In the genomic region with DNA sequence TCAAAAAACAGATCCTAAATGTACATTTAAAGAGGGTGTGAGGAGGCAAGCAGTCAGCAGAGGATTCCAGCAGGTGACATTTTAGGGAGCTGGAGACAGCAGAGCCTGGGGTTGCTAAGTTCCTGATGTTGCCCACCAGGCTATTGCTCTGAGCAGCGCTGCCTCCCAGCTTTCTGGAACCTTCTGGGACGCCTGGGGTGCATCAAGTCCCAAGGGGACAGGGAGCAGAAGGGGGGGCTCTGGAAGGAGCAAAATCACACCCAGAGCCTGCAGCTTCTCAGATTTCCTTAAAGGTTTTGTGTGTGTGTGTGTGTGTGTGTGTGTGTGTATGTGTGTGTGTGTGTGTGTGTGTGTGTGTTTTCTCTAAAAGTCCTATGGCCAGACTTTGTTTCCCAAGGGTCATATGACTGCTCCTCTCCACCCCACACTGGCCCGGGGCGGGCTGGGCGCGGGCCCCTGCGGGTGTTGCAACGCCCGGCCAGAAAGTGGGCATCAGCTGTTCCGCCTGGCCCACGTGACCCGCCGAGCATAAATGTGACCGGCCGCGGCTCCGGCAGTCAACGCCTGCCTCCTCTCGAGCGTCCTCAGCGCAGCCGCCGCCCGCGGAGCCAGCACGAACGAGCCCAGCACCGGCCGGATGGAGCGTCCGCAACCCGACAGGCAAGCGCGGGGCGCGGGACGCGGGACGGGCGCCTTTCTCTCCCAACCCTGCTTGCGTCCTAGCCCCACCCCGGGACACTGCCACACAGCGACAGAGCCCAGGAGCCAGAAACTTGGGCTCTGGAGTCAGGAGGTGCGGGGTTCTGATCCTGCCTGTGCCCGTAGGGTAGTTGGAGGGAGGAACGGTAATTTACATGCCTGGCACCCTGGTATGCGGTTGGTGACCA, we compare ENCODE assay signal across 8 cellular contexts. TPM values are rescaled to one million over a fixed set of nuclear protein-coding genes. Genes with fewer than 3 reads are reported as not detected.
DNase-seq lines count a peak whose midpoint lies in the region; ATAC-seq and TF ChIP-seq lines count a peak whose summit lies in the region.

A gene with protein sequence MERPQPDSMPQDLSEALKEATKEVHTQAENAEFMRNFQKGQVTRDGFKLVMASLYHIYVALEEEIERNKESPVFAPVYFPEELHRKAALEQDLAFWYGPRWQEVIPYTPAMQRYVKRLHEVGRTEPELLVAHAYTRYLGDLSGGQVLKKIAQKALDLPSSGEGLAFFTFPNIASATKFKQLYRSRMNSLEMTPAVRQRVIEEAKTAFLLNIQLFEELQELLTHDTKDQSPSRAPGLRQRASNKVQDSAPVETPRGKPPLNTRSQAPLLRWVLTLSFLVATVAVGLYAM (plus strand): TSS at position 560 of the 887 bp plus-strand sequence. CDS start 78 bp downstream, at position 638.

- WGBS in heart right ventricle, 2 donors: 4 to 5% methylated on average over 47 of the region's 47 CpGs
- 3 to 4% (median 3%) methylated on average over 44 to 47 of the region's 47 CpGs for WGBS in ovary, 3 donors

- H3K36me3 ChIP-seq in heart right ventricle: peaks cover 0 to 33% (median 0%) of the 10 kb centered on the region in 9 donors
- no peaks in the 10 kb centered on the region for H3K36me3 ChIP-seq in ovary

- TF ChIP-seq CTCF in heart right ventricle (IDR thresholded peaks at IDR 0.05) (peak in 6 of 9 donors; percentile 13 to 47 (median 42)), ovary (IDR thresholded peaks at IDR 0.05) (no peak)

- no peak for TF ChIP-seq EP300 in ovary (IDR thresholded peaks at IDR 0.05)

- no peaks in the 10 kb centered on the region for H3K27me3 ChIP-seq in heart right ventricle
- H3K27me3 ChIP-seq in ovary: no peaks in the 10 kb centered on the region

- peaks cover 3 to 83% (median 26%) of the 10 kb centered on the region in 9 donors for H3K4me1 ChIP-seq in heart right ventricle
- H3K4me1 ChIP-seq in ovary (ENCODE audit: insufficient read depth): peaks cover 23% of the 10 kb centered on the region

- in situ Hi-C loops in KBM-7 (cut with MboI; ENCODE audit: low pct_unique_long_range_greater_than_20kb, low sequenced_read_pairs): no loop called here

- H3K27ac ChIP-seq in heart right ventricle: peak within 1 kb of the TSS in 9 of 10 donors; percentile 23 to 93 (median 69)
- H3K27ac ChIP-seq in ovary: peak within 1 kb of the TSS; percentile 22 to 62

- TF ChIP-seq POLR2A in ovary (IDR thresholded peaks at IDR 0.05): peak; percentile 80

- H3K4me3 ChIP-seq in heart right ventricle: peak within 1 kb of the TSS in 9 of 10 donors; percentile 30 to 78 (median 60)
- peak within 1 kb of the TSS; percentile 85 for H3K4me3 ChIP-seq in ovary

- ATAC-seq in GM19463 (IDR thresholded peaks at IDR 0.05; ENCODE audit: unreplicated experiment) (peak; percentile 80), heart right ventricle (peak; percentile 84 to 93 (median 92)), HG03571 (IDR thresholded peaks at IDR 0.05; ENCODE audit: unreplicated experiment) (no peak)

- DNase-seq in CMK (ENCODE audit: low read depth): peak; percentile 54
- peak; percentile 70 for DNase-seq in KBM-7
- peak; percentile 65 for DNase-seq in SW480 (ENCODE audit: low spot score)
- peak in 57 of 58 donors; percentile 18 to 93 (median 79) for DNase-seq in anterior cingulate cortex (lab: John Stamatoyannopoulos, UW)
- DNase-seq in heart right ventricle: peak; percentile 87 to 92
- DNase-seq in ovary: peak; percentile 91 to 95 (median 93)

- intact Hi-C loops in heart right ventricle (cut with DNase I): no loop called here
- intact Hi-C loops in ovary (cut with DNase I): no loop called here

- H3K9me3 ChIP-seq in heart right ventricle: no peaks in the 10 kb centered on the region
- H3K9me3 ChIP-seq in ovary: no peaks in the 10 kb centered on the region

RNA-seq across cellular contexts. Expression of the gene that starts here (rescaled TPM):
- total RNA-seq in heart right ventricle: 10 to 100 TPM in 1 of 10 donors, 1 to 10 TPM in 9; 1.6 to 68.0 (median 4.3) TPM
- 1 to 10 TPM; 3.5 to 4.9 TPM for polyA plus RNA-seq in heart right ventricle
- total RNA-seq in ovary: 100 to 1,000 TPM in 1 of 7 donors, 10 to 100 TPM in 6; 45.0 to 101 (median 55.6) TPM
- 100 to 1,000 TPM in 1 of 2 donors, 10 to 100 TPM in 1; 71.4 to 243 TPM for polyA plus RNA-seq in ovary

Comparison
In these comparisons a context has a peak if more than half of its experiments do, and no peak if none do; other contexts are left out.
1. RNA of the gene that starts here (polyA plus RNA-seq): 71.4 to 243 TPM in ovary; 3.5 to 4.9 TPM in heart right ventricle; every median in the first group is over 10 times any median in the second.
2. CTCF ChIP-seq: peak in heart right ventricle (6 of 9); none in ovary (0 of 3).
3. Peak in every context shown above with its lines, with median percentiles within 50 percentile points of each other: DNase-seq.